ENCODE assay signal across 20 cellular contexts in genomic region chr1:186390925-186391324, GRCh38. TPM values are rescaled to one million over a fixed set of nuclear protein-coding genes. Genes with fewer than 3 reads are reported as not detected.
DNase-seq lines count a peak whose midpoint lies in the region; ATAC-seq, FAIRE-seq and TF ChIP-seq lines count a peak whose summit lies in the region.
"Had no signal": no experiment of that assay in that cellular context is flagged by ENCODE, and none has a peak within 500 bp of the region (broad histone marks: within the 10 kb centered on the region; RNA-seq: fewer than 3 reads in every experiment).

No MANE protein-coding gene starts in this region.

- peaks cover 48% of the 10 kb centered on the region for H3K36me3 ChIP-seq in SJCRH30

- no peak overlapping the region for H3K4me3 ChIP-seq in SJCRH30

- no peaks in the 10 kb centered on the region for H3K4me1 Mint-ChIP-seq in nephron progenitor cell

- no peaks in the 10 kb centered on the region for H3K9me3 Mint-ChIP-seq in nephron progenitor cell
- H3K9me3 Mint-ChIP-seq: CD4-positive, alpha-beta T cell; HFFc6 had no signal

- no peak overlapping the region for H3K27ac ChIP-seq in SJCRH30

- no peak for TF ChIP-seq CTCF in nephron progenitor cell (IDR thresholded peaks at IDR 0.05)

- no peak for ATAC-seq in HG02885 (IDR thresholded peaks at IDR 0.05; ENCODE audit: poor library complexity, unreplicated experiment)
- ATAC-seq: HCT116 had no signal

- FAIRE-seq in G401.6 (lab: Jason Lieb, UNC) (peak; percentile 86), endometrium (lab: Jason Lieb, UNC) (peak; percentile 26)
- FAIRE-seq: HTR-8/SVneo had no signal

- no peak overlapping the region for H3K4me3 Mint-ChIP-seq in nephron progenitor cell
- H3K4me3 Mint-ChIP-seq: CD4-positive, alpha-beta T cell; HFFc6 had no signal

- no peaks in the 10 kb centered on the region for H3K9me3 ChIP-seq in SJCRH30 (replicated peaks)
- H3K9me3 ChIP-seq: BE2C, Caco-2 had no signal

- no peaks in the 10 kb centered on the region for H3K4me1 ChIP-seq in SJCRH30
- H3K4me1 ChIP-seq: BE2C, Caco-2 had no signal

- H3K27ac Mint-ChIP-seq in nephron progenitor cell: peak overlapping the region; percentile 48
- H3K27ac Mint-ChIP-seq: CD4-positive, alpha-beta T cell; HFFc6 had no signal

- DNase-seq in nephron progenitor cell: no peak
- DNase-seq in SJCRH30: no peak
- DNase-seq in epidermal melanocyte (ENCODE audit: insufficient read length, low spot score): no peak
- DNase-seq: ACHN; BE2C; C1 segment of cervical spinal cord; Caco-2; CD4-positive, alpha-beta T cell; DMS153; DMS79; GF-D8; GOT3; H7; HFFc6; IMR-90 had no signal

- no peaks in the 10 kb centered on the region for H3K27me3 ChIP-seq in SJCRH30
- H3K27me3 ChIP-seq: BE2C had no signal

- no peaks in the 10 kb centered on the region for H3K27me3 Mint-ChIP-seq in nephron progenitor cell (ENCODE audit: low read depth, poor library complexity)
- H3K27me3 Mint-ChIP-seq: CD4-positive, alpha-beta T cell had no signal

- H3K36me3 Mint-ChIP-seq in nephron progenitor cell (ENCODE audit: low read depth): peaks cover 47% of the 10 kb centered on the region

RNA-seq across cellular contexts. Expression of gene ODR4, which starts 15.3 kb away (rescaled TPM):
- total RNA-seq in SJCRH30 (2014; rRNA removed; shearing (Covaris generic)): 16.4 and 22.4 TPM in 2 replicates

RNA-seq across cellular contexts. Expression of gene TPR, which starts 15.9 kb away (rescaled TPM):
- total RNA-seq in SJCRH30 (2014; rRNA removed; shearing (Covaris generic)): 71.2 and 101 TPM in 2 replicates
